In genomic region chr7:4702961-4703512, GRCh38 we compare ENCODE assay signal across 19 cellular contexts. TPM values are rescaled to one million over a fixed set of nuclear protein-coding genes. Genes with fewer than 3 reads are reported as not detected.
DNase-seq lines count a peak whose midpoint lies in the region; ATAC-seq and TF ChIP-seq lines count a peak whose summit lies in the region.
"Had no signal": no experiment of that assay in that cellular context is flagged by ENCODE, and none has a peak within 500 bp of the region (broad histone marks: within the 10 kb centered on the region; RNA-seq: fewer than 3 reads in every experiment).

No MANE protein-coding gene starts in this region.

- no peak overlapping the region for H2AFZ ChIP-seq in mesenchymal stem cell (ENCODE audit: low read depth, low read length)

- DNase-seq in activated naive CD8-positive, alpha-beta T cell treated with anti-CD3 and anti-CD28 coated beads for 36 hours = no peak
- no peak for DNase-seq in activated naive CD8-positive, alpha-beta T cell treated with anti-CD3 and anti-CD28 coated beads, Interleukin-2, amount 50 U/mL, for 24 hours
- DNase-seq in central memory CD8-positive, alpha-beta T cell (ENCODE audit: low spot score in 2 of 2) = no peak
- DNase-seq in mesenchymal stem cell (peak; percentile 66), tibial artery (peak in 1 of 2 donors; percentile 83), COR-L47 (lab: John Stamatoyannopoulos, UW) (no peak), UCSD-AML1 (lab: John Stamatoyannopoulos, UW; ENCODE audit: unreplicated experiment) (no peak)
- DNase-seq: 8988T; activated CD4-positive, alpha-beta memory T cell treated with anti-CD3 and anti-CD28 coated beads for 36 hours; activated T-cell treated with anti-CD3 and anti-CD28 coated beads, Interleukin-2, amount 50 U/mL, for 48 hours; anterior cingulate cortex; CD4-positive, alpha-beta T cell; dorsolateral prefrontal cortex; naive thymus-derived CD8-positive, alpha-beta T cell; NCI-H187; NCI-H510A; OCI-M1 had no signal

- peak overlapping the region; percentile 97 for H4K8ac ChIP-seq in mesenchymal stem cell (ENCODE audit: low read length)

- no peaks in the 10 kb centered on the region for H3K27me3 Mint-ChIP-seq in activated naive CD8-positive, alpha-beta T cell treated with anti-CD3 and anti-CD28 coated beads for 36 hours
- H3K27me3 Mint-ChIP-seq in activated naive CD8-positive, alpha-beta T cell treated with anti-CD3 and anti-CD28 coated beads, Interleukin-2, amount 50 U/mL, for 24 hours = no peaks in the 10 kb centered on the region
- H3K27me3 Mint-ChIP-seq in central memory CD8-positive, alpha-beta T cell = no peaks in the 10 kb centered on the region
- H3K27me3 Mint-ChIP-seq: activated CD4-positive, alpha-beta memory T cell treated with anti-CD3 and anti-CD28 coated beads for 36 hours; CD4-positive, alpha-beta T cell; naive thymus-derived CD8-positive, alpha-beta T cell had no signal

- H3K23ac ChIP-seq in mesenchymal stem cell (ENCODE audit: low read length in 2 of 2) = peak overlapping the region; percentile 8 to 97

- intact Hi-C loops in tibial artery (cut with DNase I; ENCODE audit: low total_unique reads) = no loop called here

- no peak overlapping the region for H3K4me2 ChIP-seq in mesenchymal stem cell (ENCODE audit: low read length, poor library complexity, severe bottlenecking)

- H3K27ac ChIP-seq in mesenchymal stem cell (ENCODE audit: low read length, poor library complexity, severe bottlenecking) = no peak overlapping the region
- peak overlapping the region; percentile 41 to 64 for H3K27ac ChIP-seq in tibial artery

- H3K27me3 ChIP-seq in mesenchymal stem cell (ENCODE audit: control insufficient read depth in 1 of 2, insufficient read depth in 1 of 2, low read length in 2 of 2) = no peaks in the 10 kb centered on the region
- no peaks in the 10 kb centered on the region for H3K27me3 ChIP-seq in tibial artery
- H3K27me3 ChIP-seq: dorsolateral prefrontal cortex had no signal

- H3K79me1 ChIP-seq in mesenchymal stem cell (replicated peaks; ENCODE audit: low read length, poor library complexity, severe bottlenecking) = peaks cover 9% of the 10 kb centered on the region

- no peaks in the 10 kb centered on the region for H3K9me3 ChIP-seq in mesenchymal stem cell (ENCODE audit: control insufficient read depth, low read length)
- no peaks in the 10 kb centered on the region for H3K9me3 ChIP-seq in tibial artery

- H3K4ac ChIP-seq in mesenchymal stem cell (ENCODE audit: low read depth in 1 of 2, low read length in 2 of 2) = peak overlapping the region; percentile 95 to 96

- H2BK12ac ChIP-seq in mesenchymal stem cell (ENCODE audit: low read length in 2 of 2) = peak overlapping the region; percentile 89 to 96

- H3K36me3 ChIP-seq in mesenchymal stem cell (ENCODE audit: control insufficient read depth in 1 of 2, insufficient read depth in 2 of 2, low read depth in 1 of 2, low read length in 2 of 2) (peaks cover 4 to 14% of the 10 kb centered on the region in 2 experiments), tibial artery (no peaks in the 10 kb centered on the region)

- H3K4me3 Mint-ChIP-seq in activated naive CD8-positive, alpha-beta T cell treated with anti-CD3 and anti-CD28 coated beads for 36 hours = no peak overlapping the region
- no peak overlapping the region for H3K4me3 Mint-ChIP-seq in activated naive CD8-positive, alpha-beta T cell treated with anti-CD3 and anti-CD28 coated beads, Interleukin-2, amount 50 U/mL, for 24 hours
- H3K4me3 Mint-ChIP-seq in central memory CD8-positive, alpha-beta T cell = no peak overlapping the region
- H3K4me3 Mint-ChIP-seq: activated CD4-positive, alpha-beta memory T cell treated with anti-CD3 and anti-CD28 coated beads for 36 hours; CD4-positive, alpha-beta T cell; naive thymus-derived CD8-positive, alpha-beta T cell had no signal

- no peak for TF ChIP-seq CTCF in tibial artery (IDR thresholded peaks at IDR 0.05)

- peak overlapping the region in 1 of 2 experiments; percentile 65 for H3K4me3 ChIP-seq in mesenchymal stem cell (ENCODE audit: insufficient read depth in 1 of 2, low read depth in 1 of 2, low read length in 2 of 2)
- H3K4me3 ChIP-seq in tibial artery = peak overlapping the region in 1 of 2 donors; percentile 16
- H3K4me3 ChIP-seq: dorsolateral prefrontal cortex had no signal

- H2AK5ac ChIP-seq in mesenchymal stem cell (ENCODE audit: low read length, severe bottlenecking) = no peak overlapping the region

- H2BK15ac ChIP-seq in mesenchymal stem cell (ENCODE audit: low read depth, poor library complexity, severe bottlenecking) = peak overlapping the region; percentile 88

- no peaks in the 10 kb centered on the region for H3K36me3 Mint-ChIP-seq in activated naive CD8-positive, alpha-beta T cell treated with anti-CD3 and anti-CD28 coated beads for 36 hours
- H3K36me3 Mint-ChIP-seq in activated naive CD8-positive, alpha-beta T cell treated with anti-CD3 and anti-CD28 coated beads, Interleukin-2, amount 50 U/mL, for 24 hours (ENCODE audit: low read depth) = peaks cover 2% of the 10 kb centered on the region
- H3K36me3 Mint-ChIP-seq in central memory CD8-positive, alpha-beta T cell (ENCODE audit: insufficient read depth) = peaks cover 5% of the 10 kb centered on the region
- H3K36me3 Mint-ChIP-seq: activated CD4-positive, alpha-beta memory T cell treated with anti-CD3 and anti-CD28 coated beads for 36 hours had no signal

- H3K4me1 ChIP-seq in mesenchymal stem cell (ENCODE audit: control insufficient read depth, insufficient read depth, low read depth, low read length) = peaks cover 38% of the 10 kb centered on the region
- peaks cover 0 to 97% (median 55%) of the 10 kb centered on the region in 4 donors for H3K4me1 ChIP-seq in tibial artery

- H4K91ac ChIP-seq in mesenchymal stem cell (ENCODE audit: low read length) = peak overlapping the region; percentile 97

- H3K27ac Mint-ChIP-seq in activated naive CD8-positive, alpha-beta T cell treated with anti-CD3 and anti-CD28 coated beads for 36 hours = peak overlapping the region; percentile 25
- H3K27ac Mint-ChIP-seq in activated naive CD8-positive, alpha-beta T cell treated with anti-CD3 and anti-CD28 coated beads, Interleukin-2, amount 50 U/mL, for 24 hours = no peak overlapping the region
- peak overlapping the region; percentile 57 for H3K27ac Mint-ChIP-seq in central memory CD8-positive, alpha-beta T cell (ENCODE audit: low read depth)
- H3K27ac Mint-ChIP-seq: activated CD4-positive, alpha-beta memory T cell treated with anti-CD3 and anti-CD28 coated beads for 36 hours; CD4-positive, alpha-beta T cell had no signal

- H2BK120ac ChIP-seq in mesenchymal stem cell (ENCODE audit: low read depth, low read length) = peak overlapping the region; percentile 96

- peaks cover 24% of the 10 kb centered on the region for H3K4me1 Mint-ChIP-seq in activated naive CD8-positive, alpha-beta T cell treated with anti-CD3 and anti-CD28 coated beads for 36 hours
- H3K4me1 Mint-ChIP-seq in activated naive CD8-positive, alpha-beta T cell treated with anti-CD3 and anti-CD28 coated beads, Interleukin-2, amount 50 U/mL, for 24 hours = peaks cover 30% of the 10 kb centered on the region
- H3K4me1 Mint-ChIP-seq in central memory CD8-positive, alpha-beta T cell = peaks cover 34% of the 10 kb centered on the region

- no peak overlapping the region for H2BK5ac ChIP-seq in mesenchymal stem cell (ENCODE audit: low read depth, low read length, poor library complexity, severe bottlenecking)

- no peaks in the 10 kb centered on the region for H3K9me3 Mint-ChIP-seq in activated naive CD8-positive, alpha-beta T cell treated with anti-CD3 and anti-CD28 coated beads for 36 hours
- H3K9me3 Mint-ChIP-seq in activated naive CD8-positive, alpha-beta T cell treated with anti-CD3 and anti-CD28 coated beads, Interleukin-2, amount 50 U/mL, for 24 hours = no peaks in the 10 kb centered on the region
- no peaks in the 10 kb centered on the region for H3K9me3 Mint-ChIP-seq in central memory CD8-positive, alpha-beta T cell
- H3K9me3 Mint-ChIP-seq: activated CD4-positive, alpha-beta memory T cell treated with anti-CD3 and anti-CD28 coated beads for 36 hours; CD4-positive, alpha-beta T cell; naive thymus-derived CD8-positive, alpha-beta T cell had no signal

- peak overlapping the region; percentile 48 for H3K9ac ChIP-seq in mesenchymal stem cell (ENCODE audit: low read length)

- peak overlapping the region; percentile 43 to 96 for H3K14ac ChIP-seq in mesenchymal stem cell (ENCODE audit: low read length in 2 of 2)

- ATAC-seq in activated naive CD8-positive, alpha-beta T cell treated with anti-CD3 and anti-CD28 coated beads, Interleukin-2, amount 50 U/mL, for 24 hours = no peak
- ATAC-seq in central memory CD8-positive, alpha-beta T cell (replicated peaks; ENCODE audit: extremely low read depth, poor library complexity, severe bottlenecking) = no peak
- ATAC-seq in GM18868 (IDR thresholded peaks at IDR 0.05; ENCODE audit: unreplicated experiment) = no peak
- ATAC-seq: naive thymus-derived CD8-positive, alpha-beta T cell; SK-N-SH treated with all-trans-retinoic acid at 6 μM for 48 hours had no signal

- peak overlapping the region; percentile 88 to 97 for H3K18ac ChIP-seq in mesenchymal stem cell (ENCODE audit: low read depth in 1 of 2, low read length in 2 of 2)

- 44% methylated on average over 20 of the region's 20 CpGs for WGBS in mesenchymal stem cell

RNA-seq across cellular contexts. Expression of gene FOXK1, which starts 20.9 kb away (rescaled TPM):
- 10 to 100 TPM; 38.1 to 38.2 TPM for total RNA-seq in activated naive CD8-positive, alpha-beta T cell treated with anti-CD3 and anti-CD28 coated beads for 36 hours
- polyA plus RNA-seq in mesenchymal stem cell (2013, experiment 1 of 2) = 12.9 TPM
- 12.3 TPM for polyA plus RNA-seq in mesenchymal stem cell (2013, experiment 2 of 2)
